In genomic region chr10:18658992-18659783, GRCh38 we compare ENCODE assay signal across 8 cellular contexts. TPM values are rescaled to one million over a fixed set of nuclear protein-coding genes. Genes with fewer than 3 reads are reported as not detected.
DNase-seq lines count a peak whose midpoint lies in the region; ATAC-seq, FAIRE-seq and TF ChIP-seq lines count a peak whose summit lies in the region.

Gene ARL5B, plus strand, starts transcription at chr10:18659431. Its CDS starts 207 bp downstream, at chr10:18659638.

- TF ChIP-seq POLR2A in GM15510 (IDR thresholded peaks at IDR 0.05; ENCODE audit: borderline replicate concordance, extremely low read depth, insufficient read length), result peak; percentile 79

- intact Hi-C loops in psoas muscle (cut with DNase I), result loop anchor here in 1 of 2 donors (10.0 kb wide), 1 partner anchor 1844 kb away; the partner anchor contains the start of gene RSU1

- H3K27ac ChIP-seq in right atrium auricular region (peak within 1 kb of the TSS; percentile 99), psoas muscle (peak within 1 kb of the TSS; percentile 95)

- TF ChIP-seq CTCF in right atrium auricular region (IDR thresholded peaks at IDR 0.05) (no peak), psoas muscle (IDR thresholded peaks at IDR 0.05) (no peak)

- ATAC-seq in HG02884 (IDR thresholded peaks at IDR 0.05; ENCODE audit: unreplicated experiment), result peak; percentile 84
- peak; percentile 99 to 100 (median 100) for ATAC-seq in psoas muscle

- peak; percentile 79 for FAIRE-seq in urothelium cell line (lab: Jason Lieb, UNC)

- H3K36me3 ChIP-seq in right atrium auricular region (no peaks in the 10 kb centered on the region), psoas muscle (ENCODE audit: insufficient read depth in 1 of 2, low read depth in 1 of 2) (no peaks in the 10 kb centered on the region)

- H3K4me3 ChIP-seq in right atrium auricular region, result peak within 1 kb of the TSS; percentile 80 to 87
- H3K4me3 ChIP-seq in psoas muscle, result peak within 1 kb of the TSS; percentile 80

- 0 to 1% (median 0%) methylated on average over 66 to 73 of the region's 73 CpGs for WGBS in psoas muscle, 3 donors

- H3K27me3 ChIP-seq in right atrium auricular region (no peaks in the 10 kb centered on the region), psoas muscle (ENCODE audit: insufficient read depth in 3 of 3, low read length in 2 of 3) (no peaks in the 10 kb centered on the region)

- peaks cover 0 to 33% of the 10 kb centered on the region in 2 donors for H3K4me1 ChIP-seq in right atrium auricular region
- peaks cover 26% of the 10 kb centered on the region for H3K4me1 ChIP-seq in psoas muscle

- peak; percentile 81 for DNase-seq in NCI-H1694 (lab: John Stamatoyannopoulos, UW)
- peak; percentile 92 to 98 (median 95) for DNase-seq in T-helper 2 cell
- peak; percentile 73 to 98 (median 95) for DNase-seq in anterior cingulate cortex (lab: John Stamatoyannopoulos, UW)
- peak; percentile 98 for DNase-seq in right atrium auricular region (ENCODE audit: low spot score)
- peak; percentile 98 for DNase-seq in psoas muscle
- peak; percentile 95 for DNase-seq in urothelium cell line (ENCODE audit: low spot score)

- H3K9me3 ChIP-seq in right atrium auricular region (no peaks in the 10 kb centered on the region), psoas muscle (no peaks in the 10 kb centered on the region)

RNA-seq across cellular contexts. Expression of gene ARL5B, which starts in this region (rescaled TPM):
- 1 to 10 TPM; 7.9 to 9.2 TPM for total RNA-seq in right atrium auricular region
- 1 to 10 TPM; 4.3 to 7.8 (median 7.0) TPM for total RNA-seq in psoas muscle
- 1 to 10 TPM; 2.9 to 8.9 (median 6.8) TPM for polyA plus RNA-seq in psoas muscle

Comparison
In these comparisons a context has a peak if more than half of its experiments do, and no peak if none do; other contexts are left out.
1. Peak in every context shown above with its lines: DNase-seq, ATAC-seq, H3K4me3 ChIP-seq and H3K27ac ChIP-seq.